In genomic region chr11:568306-569259, GRCh38 we compare ENCODE assay signal across 1 cellular context.
TF ChIP-seq lines count a peak whose summit lies in the region.

No MANE protein-coding gene starts in this region.

TF ChIP-seq in GM12878, 131 proteins besides CTCF, POLR2A, EP300 and RAD21 (continued from another document):
- no peak for TF ChIP-seq CUX1 (IDR thresholded peaks at IDR 0.05; ENCODE audit: insufficient replicate concordance, low read depth, low read length)
- no peak for TF ChIP-seq EZH2 (IDR thresholded peaks at IDR 0.05; ENCODE audit: borderline replicate concordance, control insufficient read depth, low read depth, low read length)
- TF ChIP-seq FOXM1 (IDR thresholded peaks at IDR 0.05; ENCODE audit: low read depth, low read length): no peak
- TF ChIP-seq ZNF217 (IDR thresholded peaks at IDR 0.05): peak; percentile 61; the same call in 1 of the 2 replicates
- no peak for TF ChIP-seq RELA (IDR thresholded peaks at IDR 0.05; ENCODE audit: borderline replicate concordance, partially characterized antibody)
- TF ChIP-seq POLR2AphosphoS2 (IDR thresholded peaks at IDR 0.05; ENCODE audit: low read depth, low read length): no peak
- peak; percentile 95 for TF ChIP-seq LARP7 (IDR thresholded peaks at IDR 0.05)
- TF ChIP-seq SUPT20H (IDR thresholded peaks at IDR 0.05; ENCODE audit: borderline replicate concordance, control insufficient read depth, low read depth, low read length): no peak
- no peak for TF ChIP-seq HDGF (IDR thresholded peaks at IDR 0.05)
- peak; percentile 44 for TF ChIP-seq NR2C1 (IDR thresholded peaks at IDR 0.05)
- TF ChIP-seq ZNF207 (IDR thresholded peaks at IDR 0.05; ENCODE audit: borderline replicate concordance): no peak
- TF ChIP-seq KAT2A (conservative IDR thresholded peaks at IDR 0.05; ENCODE audit: control insufficient read depth, low read depth, low read length): no peak
- peak; percentile 91 for TF ChIP-seq NR2F1 (conservative IDR thresholded peaks at IDR 0.05)
- peak; percentile 57; the same call in 1 of the 2 replicates for TF ChIP-seq MXI1 (IDR thresholded peaks at IDR 0.05; ENCODE audit: low read depth, low read length)
- no peak for TF ChIP-seq RUNX3 (IDR thresholded peaks at IDR 0.05; ENCODE audit: low read length)
- TF ChIP-seq STAT1 (conservative IDR thresholded peaks at IDR 0.05): 0 out of 2 replicates have a peak, but pooled peaks have one; percentile 36
- TF ChIP-seq KLF5 (IDR thresholded peaks at IDR 0.05; ENCODE audit: partially characterized antibody): peak; percentile 98
- TF ChIP-seq TCF3 (IDR thresholded peaks at IDR 0.05; ENCODE audit: borderline replicate concordance, insufficient read depth, low read depth, low read length): peak; percentile 95
- TF ChIP-seq PAX8 (IDR thresholded peaks at IDR 0.05): no peak
- peak; percentile 86 for TF ChIP-seq NKRF (conservative IDR thresholded peaks at IDR 0.05)
- no peak for TF ChIP-seq RAD51 (IDR thresholded peaks at IDR 0.05)
- TF ChIP-seq SREBF1 (IDR thresholded peaks at IDR 0.05; ENCODE audit: low read length): peak; percentile 73; the same call in 1 of the 2 replicates
- TF ChIP-seq ASH2L (IDR thresholded peaks at IDR 0.05; ENCODE audit: borderline replicate concordance, low read depth): no peak
- no peak for TF ChIP-seq ATF3 (IDR thresholded peaks at IDR 0.05; ENCODE audit: borderline replicate concordance, extremely low read depth, low read depth, low read length)
- peak; percentile 98 for TF ChIP-seq BACH1 (IDR thresholded peaks at IDR 0.05; ENCODE audit: borderline replicate concordance)
- TF ChIP-seq HDAC2 (IDR thresholded peaks at IDR 0.05): no peak
- TF ChIP-seq SP1 (IDR thresholded peaks at IDR 0.05; ENCODE audit: low read depth, low read length): peak; percentile 88
- TF ChIP-seq SPI1 (IDR thresholded peaks at IDR 0.05; ENCODE audit: borderline replicate concordance, insufficient read depth, low read depth, low read length): no peak
- TF ChIP-seq ZNF274 (IDR thresholded peaks at IDR 0.05; ENCODE audit: insufficient read depth, insufficient read length): no peak
- TF ChIP-seq RFX5 (IDR thresholded peaks at IDR 0.05; ENCODE audit: low read depth, low read length): no peak
